ENCODE assay signal across 26 cellular contexts in the genomic region with DNA sequence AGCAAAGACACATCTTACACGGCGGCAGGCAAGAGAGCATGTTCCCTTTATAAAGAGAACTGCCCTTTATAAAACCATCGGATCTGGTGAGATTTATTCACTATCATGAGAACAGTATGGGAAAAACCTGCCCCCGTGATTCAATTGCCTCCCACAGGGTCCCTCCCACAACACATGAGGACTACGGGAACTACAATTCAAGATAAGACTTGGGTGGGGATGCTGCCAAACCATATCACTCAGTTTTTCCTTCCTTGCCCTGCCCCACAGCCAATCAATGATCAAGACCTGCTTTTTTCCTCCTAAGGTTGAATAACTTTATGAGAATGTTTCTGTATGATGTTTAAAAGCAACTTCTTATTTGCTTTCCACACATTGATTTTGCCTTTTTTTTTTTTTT. TPM values are rescaled to one million over a fixed set of nuclear protein-coding genes. Genes with fewer than 3 reads are reported as not detected.
"Had no signal": no experiment of that assay in that cellular context is flagged by ENCODE, and none has a peak within 500 bp of the region (broad histone marks: within the 10 kb centered on the region; RNA-seq: fewer than 3 reads in every experiment).

No MANE protein-coding gene starts in this region.

- H3K4me3 ChIP-seq: dorsolateral prefrontal cortex, gastroesophageal sphincter, left ventricle myocardium inferior, psoas muscle, right lobe of liver, spleen, stomach, uterus had no signal

- H3K27ac Mint-ChIP-seq: immature natural killer cell; naive thymus-derived CD4-positive, alpha-beta T cell; nephron progenitor cell; type B pancreatic cell had no signal

- H3K36me3 ChIP-seq: gastroesophageal sphincter, left ventricle myocardium inferior, right lobe of liver, spleen, stomach, uterus had no signal

- H3K27me3 ChIP-seq: dorsolateral prefrontal cortex, right lobe of liver, uterus had no signal

- H3K36me3 Mint-ChIP-seq: immature natural killer cell; naive thymus-derived CD4-positive, alpha-beta T cell; type B pancreatic cell had no signal

- H3K27ac ChIP-seq: gastroesophageal sphincter, left ventricle myocardium inferior, psoas muscle, right lobe of liver, spleen, stomach, uterus had no signal

- H3K4me1 ChIP-seq: psoas muscle, uterus had no signal

- DNase-seq: cortex of kidney; dorsolateral prefrontal cortex; effector CD8-positive, alpha-beta T cell; foreskin fibroblast; glutamatergic neuron; immature natural killer cell; left ventricle myocardium inferior; mesendoderm; naive thymus-derived CD4-positive, alpha-beta T cell; nephron progenitor cell; psoas muscle; retina; right lobe of liver; spleen; stimulated activated CD4-positive, alpha-beta T cell treated with anti-CD3 and anti-CD28 coated beads, Interleukin-15, amount 100 ng/mL, for 24 hours; stimulated activated CD4-positive, alpha-beta T cell treated with anti-CD3 and anti-CD28 coated beads, Interleukin-1b, Interleukin-23, amount 100 ng/mL, for 48 hours; stimulated activated CD4-positive, alpha-beta T cell treated with anti-CD3 and anti-CD28 coated beads, Interleukin-4, amount 100 ng/mL, for 24 hours; stimulated activated naive CD4-positive, alpha-beta T cell; stomach; uterus had no signal

- ATAC-seq: esophagus mucosa; gastroesophageal sphincter; naive thymus-derived CD4-positive, alpha-beta T cell; psoas muscle; right lobe of liver had no signal

- H3K9me3 ChIP-seq: gastroesophageal sphincter, left ventricle myocardium inferior, psoas muscle, right lobe of liver, stomach, uterus had no signal

- H3K4me3 Mint-ChIP-seq: nephron progenitor cell had no signal

- H3K4me1 Mint-ChIP-seq: immature natural killer cell had no signal

RNA-seq across cellular contexts. Expression of gene CLRN3, which starts 11.0 kb away (rescaled TPM):
- total RNA-seq: chondrocyte; esophagus mucosa; gastroesophageal sphincter; left ventricle myocardium inferior; naive thymus-derived CD4-positive, alpha-beta T cell; osteoblast; psoas muscle; uterus had no signal
- polyA plus RNA-seq: immature natural killer cell; keratinocyte; naive thymus-derived CD4-positive, alpha-beta T cell had no signal
